In the genomic region with DNA sequence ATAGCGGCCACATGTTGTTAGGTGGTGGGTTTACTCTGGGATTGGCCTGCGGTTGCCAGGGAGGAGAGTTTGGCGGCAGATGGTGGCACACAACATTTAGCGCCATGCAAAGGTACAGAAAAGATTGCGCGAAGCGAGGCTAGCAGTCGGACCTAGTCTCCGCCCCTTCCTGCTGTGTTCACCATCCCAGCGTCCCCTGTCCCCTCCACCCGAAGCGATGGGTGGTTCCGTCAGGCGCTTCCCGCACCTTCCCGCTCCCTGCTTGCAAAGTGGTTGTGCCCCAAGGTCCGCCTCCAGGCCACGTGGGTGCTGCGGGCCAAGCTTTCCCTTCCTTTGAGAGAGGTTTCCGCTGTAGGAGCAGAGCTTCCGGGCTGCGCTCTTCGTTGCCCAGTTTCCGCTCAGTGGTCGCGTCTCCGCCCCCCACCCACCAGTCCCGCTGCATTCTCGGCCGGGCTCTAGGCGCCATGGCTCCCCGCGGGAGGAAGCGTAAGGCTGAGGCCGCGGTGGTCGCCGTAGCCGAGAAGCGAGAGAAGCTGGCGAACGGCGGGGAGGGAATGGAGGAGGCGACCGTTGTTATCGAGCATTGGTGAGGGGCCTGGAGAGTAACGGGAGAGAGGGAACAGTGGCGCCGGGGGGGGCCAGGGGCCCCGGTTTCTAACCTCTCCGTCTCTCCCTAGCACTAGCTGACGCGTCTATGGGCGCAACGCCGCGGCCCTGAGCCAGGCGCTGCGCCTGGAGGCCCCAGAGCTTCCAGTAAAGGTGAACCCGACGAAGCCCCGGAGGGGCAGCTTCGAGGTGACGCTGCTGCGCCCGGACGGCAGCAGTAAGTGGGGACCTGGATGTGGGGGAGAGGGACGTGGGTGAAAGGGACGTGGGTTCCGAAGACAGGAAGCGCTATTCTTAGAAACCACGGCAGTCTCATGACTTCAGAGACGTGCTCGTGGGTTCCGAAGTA, we compare ENCODE assay signal across 1 cellular context.
TF ChIP-seq lines count a peak whose summit lies in the region.

A gene with protein sequence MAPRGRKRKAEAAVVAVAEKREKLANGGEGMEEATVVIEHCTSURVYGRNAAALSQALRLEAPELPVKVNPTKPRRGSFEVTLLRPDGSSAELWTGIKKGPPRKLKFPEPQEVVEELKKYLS (plus strand): TSS at position 360 of the 955 bp plus-strand sequence. CDS start 105 bp downstream, at position 465.

TF ChIP-seq in K562, 482 proteins besides CTCF, POLR2A, EP300 and RAD21 (continued from another document):
- TF ChIP-seq GABPA (tag; conservative IDR thresholded peaks at IDR 0.05; ENCODE audit: low read depth) (peak; percentile 97), BHLHE40 (IDR thresholded peaks at IDR 0.05; ENCODE audit: low read length) (peak; percentile 90), ZFP1 (CRISPR knock-in tag; IDR thresholded peaks at IDR 0.05) (no peak), POLR3A (IDR thresholded peaks at IDR 0.05; ENCODE audit: borderline replicate concordance, extremely low read depth, insufficient read depth, insufficient read length) (peak; percentile 20), TOE1 (IDR thresholded peaks at IDR 0.05; ENCODE audit: borderline replicate concordance) (peak; percentile 92), TOE1 (CRISPR knock-in tag; IDR thresholded peaks at IDR 0.05; ENCODE audit: borderline replicate concordance, low read depth) (0 out of 2 replicates have a peak, but pooled peaks have one; percentile 85), STAG1 (CRISPR knock-in tag; IDR thresholded peaks at IDR 0.05; ENCODE audit: borderline replicate concordance) (no peak), JUN (IDR thresholded peaks at IDR 0.05; ENCODE audit: borderline replicate concordance, low read depth, low read length) (peak; percentile 77; the same call in 1 of the 2 replicates), JUN (CRISPR knock-in tag; IDR thresholded peaks at IDR 0.05; ENCODE audit: borderline replicate concordance) (peak; percentile 55; the same call in 1 of the 2 replicates), NCOA2 (IDR thresholded peaks at IDR 0.05; ENCODE audit: partially characterized antibody in 2 of 2) (no peak), TAF15 (IDR thresholded peaks at IDR 0.05; ENCODE audit: low read depth, low read length) (no peak; the same call in 1 of the 2 replicates), SMARCE1 (IDR thresholded peaks at IDR 0.05) (no peak), EZH2 (IDR thresholded peaks at IDR 0.05; ENCODE audit: borderline replicate concordance, low read depth, low read length) (no peak), JUND (IDR thresholded peaks at IDR 0.05; ENCODE audit: borderline replicate concordance, low read depth, low read length) (peak; percentile 91), JUND (tag; IDR thresholded peaks at IDR 0.05; ENCODE audit: borderline replicate concordance, low read depth, low read length) (peak; percentile 57; the same call in 1 of the 3 replicates), SMARCC2 (IDR thresholded peaks at IDR 0.05; ENCODE audit: low read depth) (no peak), KLF16 (IDR thresholded peaks at IDR 0.05) (no peak), MTF1 (CRISPR knock-in tag; IDR thresholded peaks at IDR 0.05; ENCODE audit: borderline replicate concordance) (no peak), CHD2 (IDR thresholded peaks at IDR 0.05; ENCODE audit: low read depth, low read length) (peak; percentile 46; the same call in 1 of the 2 replicates), ZNF347 (CRISPR knock-in tag; IDR thresholded peaks at IDR 0.05; ENCODE audit: low read depth) (no peak), ZNF436 (CRISPR knock-in tag; IDR thresholded peaks at IDR 0.05) (peak; percentile 64; the same call in 1 of the 2 replicates), LARP7 (IDR thresholded peaks at IDR 0.05) (no peak)
- TF ChIP-seq, protein P1, sequence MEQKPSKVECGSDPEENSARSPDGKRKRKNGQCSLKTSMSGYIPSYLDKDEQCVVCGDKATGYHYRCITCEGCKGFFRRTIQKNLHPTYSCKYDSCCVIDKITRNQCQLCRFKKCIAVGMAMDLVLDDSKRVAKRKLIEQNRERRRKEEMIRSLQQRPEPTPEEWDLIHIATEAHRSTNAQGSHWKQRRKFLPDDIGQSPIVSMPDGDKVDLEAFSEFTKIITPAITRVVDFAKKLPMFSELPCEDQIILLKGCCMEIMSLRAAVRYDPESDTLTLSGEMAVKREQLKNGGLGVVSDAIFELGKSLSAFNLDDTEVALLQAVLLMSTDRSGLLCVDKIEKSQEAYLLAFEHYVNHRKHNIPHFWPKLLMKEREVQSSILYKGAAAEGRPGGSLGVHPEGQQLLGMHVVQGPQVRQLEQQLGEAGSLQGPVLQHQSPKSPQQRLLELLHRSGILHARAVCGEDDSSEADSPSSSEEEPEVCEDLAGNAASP (IDR thresholded peaks at IDR 0.05) = no peak
- TF ChIP-seq, protein P2, sequence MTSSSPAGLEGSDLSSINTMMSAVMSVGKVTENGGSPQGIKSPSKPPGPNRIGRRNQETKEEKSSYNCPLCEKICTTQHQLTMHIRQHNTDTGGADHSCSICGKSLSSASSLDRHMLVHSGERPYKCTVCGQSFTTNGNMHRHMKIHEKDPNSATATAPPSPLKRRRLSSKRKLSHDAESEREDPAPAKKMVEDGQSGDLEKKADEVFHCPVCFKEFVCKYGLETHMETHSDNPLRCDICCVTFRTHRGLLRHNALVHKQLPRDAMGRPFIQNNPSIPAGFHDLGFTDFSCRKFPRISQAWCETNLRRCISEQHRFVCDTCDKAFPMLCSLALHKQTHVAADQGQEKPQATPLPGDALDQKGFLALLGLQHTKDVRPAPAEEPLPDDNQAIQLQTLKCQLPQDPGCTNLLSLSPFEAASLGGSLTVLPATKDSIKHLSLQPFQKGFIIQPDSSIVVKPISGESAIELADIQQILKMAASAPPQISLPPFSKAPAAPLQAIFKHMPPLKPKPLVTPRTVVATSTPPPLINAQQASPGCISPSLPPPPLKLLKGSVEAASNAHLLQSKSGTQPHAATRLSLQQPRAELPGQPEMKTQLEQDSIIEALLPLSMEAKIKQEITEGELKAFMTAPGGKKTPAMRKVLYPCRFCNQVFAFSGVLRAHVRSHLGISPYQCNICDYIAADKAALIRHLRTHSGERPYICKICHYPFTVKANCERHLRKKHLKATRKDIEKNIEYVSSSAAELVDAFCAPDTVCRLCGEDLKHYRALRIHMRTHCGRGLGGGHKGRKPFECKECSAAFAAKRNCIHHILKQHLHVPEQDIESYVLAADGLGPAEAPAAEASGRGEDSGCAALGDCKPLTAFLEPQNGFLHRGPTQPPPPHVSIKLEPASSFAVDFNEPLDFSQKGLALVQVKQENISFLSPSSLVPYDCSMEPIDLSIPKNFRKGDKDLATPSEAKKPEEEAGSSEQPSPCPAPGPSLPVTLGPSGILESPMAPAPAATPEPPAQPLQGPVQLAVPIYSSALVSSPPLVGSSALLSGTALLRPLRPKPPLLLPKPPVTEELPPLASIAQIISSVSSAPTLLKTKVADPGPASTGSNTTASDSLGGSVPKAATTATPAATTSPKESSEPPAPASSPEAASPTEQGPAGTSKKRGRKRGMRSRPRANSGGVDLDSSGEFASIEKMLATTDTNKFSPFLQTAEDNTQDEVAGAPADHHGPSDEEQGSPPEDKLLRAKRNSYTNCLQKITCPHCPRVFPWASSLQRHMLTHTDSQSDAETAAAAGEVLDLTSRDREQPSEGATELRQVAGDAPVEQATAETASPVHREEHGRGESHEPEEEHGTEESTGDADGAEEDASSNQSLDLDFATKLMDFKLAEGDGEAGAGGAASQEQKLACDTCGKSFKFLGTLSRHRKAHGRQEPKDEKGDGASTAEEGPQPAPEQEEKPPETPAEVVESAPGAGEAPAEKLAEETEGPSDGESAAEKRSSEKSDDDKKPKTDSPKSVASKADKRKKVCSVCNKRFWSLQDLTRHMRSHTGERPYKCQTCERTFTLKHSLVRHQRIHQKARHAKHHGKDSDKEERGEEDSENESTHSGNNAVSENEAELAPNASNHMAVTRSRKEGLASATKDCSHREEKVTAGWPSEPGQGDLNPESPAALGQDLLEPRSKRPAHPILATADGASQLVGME (CRISPR knock-in tag; IDR thresholded peaks at IDR 0.05) = no peak
- TF ChIP-seq, protein P3, sequence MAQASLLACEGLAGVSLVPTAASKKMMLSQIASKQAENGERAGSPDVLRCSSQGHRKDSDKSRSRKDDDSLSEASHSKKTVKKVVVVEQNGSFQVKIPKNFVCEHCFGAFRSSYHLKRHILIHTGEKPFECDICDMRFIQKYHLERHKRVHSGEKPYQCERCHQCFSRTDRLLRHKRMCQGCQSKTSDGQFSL (CRISPR knock-in tag; IDR thresholded peaks at IDR 0.05) = peak; percentile 78
- TF ChIP-seq, protein P3 (tag; IDR thresholded peaks at IDR 0.05) = no peak
- TF ChIP-seq, protein P4, sequence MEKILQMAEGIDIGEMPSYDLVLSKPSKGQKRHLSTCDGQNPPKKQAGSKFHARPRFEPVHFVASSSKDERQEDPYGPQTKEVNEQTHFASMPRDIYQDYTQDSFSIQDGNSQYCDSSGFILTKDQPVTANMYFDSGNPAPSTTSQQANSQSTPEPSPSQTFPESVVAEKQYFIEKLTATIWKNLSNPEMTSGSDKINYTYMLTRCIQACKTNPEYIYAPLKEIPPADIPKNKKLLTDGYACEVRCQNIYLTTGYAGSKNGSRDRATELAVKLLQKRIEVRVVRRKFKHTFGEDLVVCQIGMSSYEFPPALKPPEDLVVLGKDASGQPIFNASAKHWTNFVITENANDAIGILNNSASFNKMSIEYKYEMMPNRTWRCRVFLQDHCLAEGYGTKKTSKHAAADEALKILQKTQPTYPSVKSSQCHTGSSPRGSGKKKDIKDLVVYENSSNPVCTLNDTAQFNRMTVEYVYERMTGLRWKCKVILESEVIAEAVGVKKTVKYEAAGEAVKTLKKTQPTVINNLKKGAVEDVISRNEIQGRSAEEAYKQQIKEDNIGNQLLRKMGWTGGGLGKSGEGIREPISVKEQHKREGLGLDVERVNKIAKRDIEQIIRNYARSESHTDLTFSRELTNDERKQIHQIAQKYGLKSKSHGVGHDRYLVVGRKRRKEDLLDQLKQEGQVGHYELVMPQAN (IDR thresholded peaks at IDR 0.05; ENCODE audit: borderline replicate concordance) = peak; percentile 97
- TF ChIP-seq, protein P5, sequence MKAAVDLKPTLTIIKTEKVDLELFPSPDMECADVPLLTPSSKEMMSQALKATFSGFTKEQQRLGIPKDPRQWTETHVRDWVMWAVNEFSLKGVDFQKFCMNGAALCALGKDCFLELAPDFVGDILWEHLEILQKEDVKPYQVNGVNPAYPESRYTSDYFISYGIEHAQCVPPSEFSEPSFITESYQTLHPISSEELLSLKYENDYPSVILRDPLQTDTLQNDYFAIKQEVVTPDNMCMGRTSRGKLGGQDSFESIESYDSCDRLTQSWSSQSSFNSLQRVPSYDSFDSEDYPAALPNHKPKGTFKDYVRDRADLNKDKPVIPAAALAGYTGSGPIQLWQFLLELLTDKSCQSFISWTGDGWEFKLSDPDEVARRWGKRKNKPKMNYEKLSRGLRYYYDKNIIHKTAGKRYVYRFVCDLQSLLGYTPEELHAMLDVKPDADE (conservative IDR thresholded peaks at IDR 0.05; ENCODE audit: control insufficient read depth, low read depth, low read length) = peak; percentile 96
- TF ChIP-seq, protein P6, sequence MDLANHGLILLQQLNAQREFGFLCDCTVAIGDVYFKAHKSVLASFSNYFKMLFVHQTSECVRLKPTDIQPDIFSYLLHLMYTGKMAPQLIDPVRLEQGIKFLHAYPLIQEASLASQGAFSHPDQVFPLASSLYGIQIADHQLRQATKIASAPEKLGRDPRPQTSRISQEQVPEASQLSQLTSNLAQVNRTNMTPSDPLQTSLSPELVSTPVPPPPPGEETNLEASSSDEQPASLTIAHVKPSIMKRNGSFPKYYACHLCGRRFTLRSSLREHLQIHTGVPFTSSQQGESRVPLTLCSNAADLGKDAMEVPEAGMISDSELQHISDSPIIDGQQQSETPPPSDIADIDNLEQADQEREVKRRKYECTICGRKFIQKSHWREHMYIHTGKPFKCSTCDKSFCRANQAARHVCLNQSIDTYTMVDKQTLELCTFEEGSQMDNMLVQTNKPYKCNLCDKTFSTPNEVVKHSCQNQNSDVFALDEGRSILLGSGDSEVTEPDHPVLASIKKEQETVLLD (IDR thresholded peaks at IDR 0.05) = peak; percentile 66; the same call in 1 of the 2 replicates
- TF ChIP-seq, protein P7, sequence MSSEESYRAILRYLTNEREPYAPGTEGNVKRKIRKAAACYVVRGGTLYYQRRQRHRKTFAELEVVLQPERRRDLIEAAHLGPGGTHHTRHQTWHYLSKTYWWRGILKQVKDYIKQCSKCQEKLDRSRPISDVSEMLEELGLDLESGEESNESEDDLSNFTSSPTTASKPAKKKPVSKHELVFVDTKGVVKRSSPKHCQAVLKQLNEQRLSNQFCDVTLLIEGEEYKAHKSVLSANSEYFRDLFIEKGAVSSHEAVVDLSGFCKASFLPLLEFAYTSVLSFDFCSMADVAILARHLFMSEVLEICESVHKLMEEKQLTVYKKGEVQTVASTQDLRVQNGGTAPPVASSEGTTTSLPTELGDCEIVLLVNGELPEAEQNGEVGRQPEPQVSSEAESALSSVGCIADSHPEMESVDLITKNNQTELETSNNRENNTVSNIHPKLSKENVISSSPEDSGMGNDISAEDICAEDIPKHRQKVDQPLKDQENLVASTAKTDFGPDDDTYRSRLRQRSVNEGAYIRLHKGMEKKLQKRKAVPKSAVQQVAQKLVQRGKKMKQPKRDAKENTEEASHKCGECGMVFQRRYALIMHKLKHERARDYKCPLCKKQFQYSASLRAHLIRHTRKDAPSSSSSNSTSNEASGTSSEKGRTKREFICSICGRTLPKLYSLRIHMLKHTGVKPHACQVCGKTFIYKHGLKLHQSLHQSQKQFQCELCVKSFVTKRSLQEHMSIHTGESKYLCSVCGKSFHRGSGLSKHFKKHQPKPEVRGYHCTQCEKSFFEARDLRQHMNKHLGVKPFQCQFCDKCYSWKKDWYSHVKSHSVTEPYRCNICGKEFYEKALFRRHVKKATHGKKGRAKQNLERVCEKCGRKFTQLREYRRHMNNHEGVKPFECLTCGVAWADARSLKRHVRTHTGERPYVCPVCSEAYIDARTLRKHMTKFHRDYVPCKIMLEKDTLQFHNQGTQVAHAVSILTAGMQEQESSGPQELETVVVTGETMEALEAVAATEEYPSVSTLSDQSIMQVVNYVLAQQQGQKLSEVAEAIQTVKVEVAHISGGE (CRISPR knock-in tag; IDR thresholded peaks at IDR 0.05) = peak; percentile 97 to 99 (median 98)
TF ChIP-seq in K562: peak in this region for 229.
